Comparison of ENCODE assay signal across 25 cellular contexts in the genomic region with DNA sequence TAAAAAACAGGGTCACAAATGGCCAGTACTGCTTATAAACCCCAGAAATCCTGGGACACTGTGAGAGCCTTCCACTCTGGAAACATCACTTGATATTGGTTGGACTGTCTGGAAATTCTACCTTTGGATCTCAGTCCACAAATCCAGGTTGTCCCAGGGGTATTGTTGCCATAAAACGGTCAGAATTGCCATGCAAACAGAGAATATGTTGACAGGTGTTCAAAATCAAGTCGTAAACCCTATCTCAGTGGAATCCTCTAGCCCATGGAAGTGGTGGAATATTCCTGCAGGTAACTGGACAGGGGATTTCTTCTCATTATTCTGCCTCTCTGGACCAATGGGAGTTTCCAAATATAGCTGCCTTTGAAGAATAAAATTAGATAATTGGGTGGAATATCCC.
"Had no signal": no experiment of that assay in that cellular context is flagged by ENCODE, and none has a peak within 500 bp of the region (broad histone marks: within the 10 kb centered on the region; RNA-seq: fewer than 3 reads in every experiment).

No MANE protein-coding gene starts in this region.

- H3K36me3 ChIP-seq: left ventricle myocardium inferior, ovary, right atrium auricular region, right lobe of liver, tibial nerve, vagina had no signal

- H3K27me3 ChIP-seq: ovary, right atrium auricular region, right lobe of liver, tibial nerve, vagina had no signal

- H3K27me3 Mint-ChIP-seq: natural killer cell treated with Interleukin-12 subunit alpha and Interleukin-12 subunit beta and Interleukin-15 and Interleukin-18, amount 100 ng/mL, for 72 hours; progenitor cell of endocrine pancreas; stimulated activated memory B cell treated with anti-CD40 and anti-IgM and Interleukin-4, amounts not matched to agents 10 μg/mL and 1 μg/mL and 100 μg/mL, for 72 hours; stimulated activated naive CD8-positive, alpha-beta T cell treated with anti-CD3 and anti-CD28 coated beads, Interleukin-15, amount 100 ng/mL, for 72 hours; type B pancreatic cell had no signal

- H3K4me3 ChIP-seq: left ventricle myocardium inferior, lung, ovary, right atrium auricular region, right lobe of liver, smooth muscle cell, tibial nerve, vagina had no signal

- H3K27ac Mint-ChIP-seq: immature natural killer cell; mesothelial cell of epicardium; naive thymus-derived CD4-positive, alpha-beta T cell; natural killer cell treated with Interleukin-12 subunit alpha and Interleukin-12 subunit beta and Interleukin-15 and Interleukin-18, amount 100 ng/mL, for 72 hours; progenitor cell of endocrine pancreas; stimulated activated memory B cell treated with anti-CD40 and anti-IgM and Interleukin-4, amounts not matched to agents 10 μg/mL and 1 μg/mL and 100 μg/mL, for 72 hours; stimulated activated naive CD8-positive, alpha-beta T cell treated with anti-CD3 and anti-CD28 coated beads, Interleukin-15, amount 100 ng/mL, for 72 hours; type B pancreatic cell had no signal

- H3K36me3 Mint-ChIP-seq: immature natural killer cell; mesothelial cell of epicardium; natural killer cell treated with Interleukin-12 subunit alpha and Interleukin-12 subunit beta and Interleukin-15 and Interleukin-18, amount 100 ng/mL, for 72 hours; stimulated activated memory B cell treated with anti-CD40 and anti-IgM and Interleukin-4, amounts not matched to agents 10 μg/mL and 1 μg/mL and 100 μg/mL, for 72 hours had no signal

- ATAC-seq: naive thymus-derived CD4-positive, alpha-beta T cell; natural killer cell treated with Interleukin-12 subunit alpha and Interleukin-12 subunit beta and Interleukin-15 and Interleukin-18, amount 100 ng/mL, for 72 hours; right lobe of liver; stimulated activated memory B cell treated with anti-CD40 and anti-IgM and Interleukin-4, amounts not matched to agents 10 μg/mL and 1 μg/mL and 100 μg/mL, for 72 hours; stimulated activated naive CD8-positive, alpha-beta T cell treated with anti-CD3 and anti-CD28 coated beads, Interleukin-15, amount 100 ng/mL, for 72 hours had no signal

- H3K9me3 ChIP-seq: left ventricle myocardium inferior, ovary, right atrium auricular region, right lobe of liver, tibial nerve, vagina had no signal

- DNase-seq: hypothalamus; immature natural killer cell; kidney; left ventricle myocardium inferior; mesendoderm; naive thymus-derived CD4-positive, alpha-beta T cell; ovary; right lobe of liver; stimulated activated CD4-positive, alpha-beta T cell treated with anti-CD3 and anti-CD28 coated beads, Interleukin-1b, Interleukin-23, amount 100 ng/mL, for 48 hours; stimulated activated CD4-positive, alpha-beta T cell treated with anti-CD3 and anti-CD28 coated beads, Interleukin-2, amount 100 ng/mL, for 48 hours; stimulated activated CD4-positive, alpha-beta T cell treated with anti-CD3 and anti-CD28 coated beads, Interleukin-4, amount 100 ng/mL, for 4 hours; stimulated activated CD8-positive, alpha-beta memory T cell treated with anti-CD3 and anti-CD28 coated beads, Interleukin-4, amount 100 ng/mL, for 48 hours; stimulated activated naive CD4-positive, alpha-beta T cell treated with Interleukin-2 at 50 U/mL for 16 hours; stimulated activated naive CD8-positive, alpha-beta T cell treated with anti-CD3 and anti-CD28 coated beads, Interleukin-15, amount 100 ng/mL, for 72 hours; substantia nigra had no signal

- H3K4me3 Mint-ChIP-seq: immature natural killer cell; mesothelial cell of epicardium; naive thymus-derived CD4-positive, alpha-beta T cell; natural killer cell treated with Interleukin-12 subunit alpha and Interleukin-12 subunit beta and Interleukin-15 and Interleukin-18, amount 100 ng/mL, for 72 hours; stimulated activated memory B cell treated with anti-CD40 and anti-IgM and Interleukin-4, amounts not matched to agents 10 μg/mL and 1 μg/mL and 100 μg/mL, for 72 hours; stimulated activated naive CD8-positive, alpha-beta T cell treated with anti-CD3 and anti-CD28 coated beads, Interleukin-15, amount 100 ng/mL, for 72 hours; type B pancreatic cell had no signal

- H3K9me3 Mint-ChIP-seq: immature natural killer cell; natural killer cell treated with Interleukin-12 subunit alpha and Interleukin-12 subunit beta and Interleukin-15 and Interleukin-18, amount 100 ng/mL, for 72 hours; stimulated activated memory B cell treated with anti-CD40 and anti-IgM and Interleukin-4, amounts not matched to agents 10 μg/mL and 1 μg/mL and 100 μg/mL, for 72 hours; type B pancreatic cell had no signal
